ENCODE assay signal across 8 cellular contexts in the genomic region with DNA sequence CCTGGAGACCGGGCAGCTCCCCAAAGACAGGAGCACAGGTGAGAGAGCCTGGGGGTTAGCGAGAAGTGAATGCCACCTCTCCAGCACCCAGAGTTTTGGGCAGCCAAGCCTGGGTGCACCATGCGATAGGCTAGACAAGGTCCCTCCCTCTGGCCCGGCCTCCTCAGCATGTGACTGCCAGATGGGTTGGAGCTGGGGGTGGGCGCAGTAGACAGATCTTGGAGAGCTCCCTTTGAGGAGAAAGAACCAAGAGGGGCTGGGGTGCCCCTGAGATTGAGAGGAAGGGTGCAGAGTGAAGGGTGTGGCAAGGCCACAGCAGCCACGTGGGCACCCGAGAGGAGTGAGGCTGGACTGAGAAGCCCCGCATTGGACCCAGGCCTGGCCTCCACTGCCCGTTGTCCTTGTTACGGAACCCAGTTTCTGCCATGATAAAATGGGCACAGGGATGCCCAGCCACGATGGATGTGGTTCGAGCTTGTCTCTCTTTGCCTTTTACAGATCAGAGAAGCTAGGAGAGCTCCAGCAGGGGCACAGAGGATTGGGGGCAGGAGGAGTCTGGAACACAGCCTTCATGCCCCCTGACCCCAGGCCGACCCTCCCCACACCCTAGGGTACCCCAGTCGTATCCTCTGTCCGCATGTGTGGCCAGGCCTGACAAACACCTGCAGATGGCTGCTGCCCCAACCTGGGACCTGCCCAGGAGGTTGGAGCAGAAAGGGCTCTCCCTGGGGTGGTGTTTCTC. TPM values are rescaled to one million over a fixed set of nuclear protein-coding genes. Genes with fewer than 3 reads are reported as not detected.
A peak's percentile ranks its signal among the peaks of the same experiment; 100 is the strongest.
DNase-seq lines count a peak whose midpoint lies in the region; TF ChIP-seq lines count a peak whose summit lies in the region.

No MANE protein-coding gene starts in this region.

- H3K9ac ChIP-seq in OCI-LY1 (ENCODE audit: low read length), result peak overlapping the region; percentile 77; the same call in 1 of the 2 replicates
- H3K9ac ChIP-seq in duodenal mucosa (ENCODE audit: low read depth in 1 of 2, low read length in 2 of 2), result peak overlapping the region; percentile 77 to 95

- no peak for DNase-seq in CD8-positive, alpha-beta memory T cell
- DNase-seq in osteocyte (ENCODE audit: extremely low spot score, unreplicated experiment) (no peak), midbrain (lab: John Stamatoyannopoulos, UW) (no peak), germinal center (ENCODE audit: low spot score) (no peak), iPS-NIHi7 (ENCODE audit: extremely low spot score) (no peak)
- no peak for DNase-seq in activated CD4-positive, CD25-positive, alpha-beta regulatory T cell treated with anti-CD3 and anti-CD28 coated beads, Interleukin-2, amount 50 U/mL, for 72 hours

- peak overlapping the region; percentile 93 for H3K27ac ChIP-seq in CD8-positive, alpha-beta memory T cell (ENCODE audit: low read depth, low read length)
- H3K27ac ChIP-seq in OCI-LY1 (ENCODE audit: low read depth, low read length, poor library complexity, severe bottlenecking), result no peak overlapping the region
- H3K27ac ChIP-seq in duodenal mucosa (ENCODE audit: low read depth, low read length), result peak overlapping the region; percentile 99

- peak overlapping the region; percentile 77 to 93 (median 85) for H3K4me3 Mint-ChIP-seq in CD8-positive, alpha-beta memory T cell
- H3K4me3 Mint-ChIP-seq in osteocyte (ENCODE audit: unreplicated experiment), result peak overlapping the region; percentile 81

- H3K4me2 ChIP-seq in OCI-LY1 (ENCODE audit: low read length), result peak overlapping the region; percentile 81

- no peaks in the 10 kb centered on the region for H3K27me3 ChIP-seq in CD8-positive, alpha-beta memory T cell (ENCODE audit: insufficient read depth, low read length, poor library complexity, severe bottlenecking)
- H3K27me3 ChIP-seq in OCI-LY1 (ENCODE audit: insufficient read depth, low read length), result no peaks in the 10 kb centered on the region
- peaks cover 0 to 4% of the 10 kb centered on the region in 2 donors for H3K27me3 ChIP-seq in duodenal mucosa (ENCODE audit: control insufficient read depth in 1 of 2, insufficient read depth in 2 of 2, low read length in 2 of 2)

- no peaks in the 10 kb centered on the region for H3K27me3 Mint-ChIP-seq in CD8-positive, alpha-beta memory T cell
- H3K27me3 Mint-ChIP-seq in osteocyte (ENCODE audit: unreplicated experiment), result peaks cover 6% of the 10 kb centered on the region

- no peak overlapping the region for H2AFZ ChIP-seq in OCI-LY1 (ENCODE audit: low read length)

- peak overlapping the region in 6 of 8 donors; percentile 50 to 96 (median 81) for H3K27ac Mint-ChIP-seq in CD8-positive, alpha-beta memory T cell
- H3K27ac Mint-ChIP-seq in osteocyte (ENCODE audit: unreplicated experiment), result no peak overlapping the region

- POLR2A ChIA-PET in CD8-positive, alpha-beta memory T cell (lab: Charles Lee), result interaction anchor here (1.1 to 2.1 kb wide), 2 partner anchors 13 to 14 kb away, joined by 3 to 5 read pairs; no protein-coding TSS in a partner anchor

- CTCF ChIA-PET in CD8-positive, alpha-beta memory T cell (lab: Charles Lee), result interaction anchor here (0.6 to 2.2 kb wide), 13 partner anchors 9 to 274 kb away, joined by 3 to 14 read pairs (median 4); a partner anchor contains a TSS

- TF ChIP-seq CTCF in OCI-LY1 (IDR thresholded peaks at IDR 0.05; ENCODE audit: low read length) (no peak), osteocyte (IDR thresholded peaks at IDR 0.05) (no peak)

- H3K79me2 ChIP-seq in OCI-LY1 (ENCODE audit: insufficient read depth, low read length), result no peaks in the 10 kb centered on the region

- peaks cover 26% of the 10 kb centered on the region for H3K4me1 ChIP-seq in CD8-positive, alpha-beta memory T cell (ENCODE audit: insufficient read depth, low read length)
- H3K4me1 ChIP-seq in OCI-LY1 (ENCODE audit: insufficient read depth, low read length, severe bottlenecking) (peaks cover 36% of the 10 kb centered on the region), duodenal mucosa (ENCODE audit: control insufficient read depth in 1 of 2, insufficient read depth in 2 of 2, low read length in 2 of 2) (peaks cover 27 to 49% of the 10 kb centered on the region in 2 donors)

- H3K36me3 Mint-ChIP-seq in CD8-positive, alpha-beta memory T cell, result peaks cover 0 to 9% (median 2%) of the 10 kb centered on the region in 3 donors
- no peaks in the 10 kb centered on the region for H3K36me3 Mint-ChIP-seq in osteocyte (ENCODE audit: unreplicated experiment)

- peaks cover 17 to 34% (median 29%) of the 10 kb centered on the region in 3 donors for H3K4me1 Mint-ChIP-seq in CD8-positive, alpha-beta memory T cell
- H3K4me1 Mint-ChIP-seq in osteocyte (ENCODE audit: unreplicated experiment), result peaks cover 31% of the 10 kb centered on the region

- H3K9me2 ChIP-seq in OCI-LY1 (ENCODE audit: low read depth, low read length), result no peaks in the 10 kb centered on the region

- H3K9me3 ChIP-seq in CD8-positive, alpha-beta memory T cell (ENCODE audit: low read length), result no peaks in the 10 kb centered on the region
- H3K9me3 ChIP-seq in OCI-LY1 (ENCODE audit: low read length) (no peaks in the 10 kb centered on the region), duodenal mucosa (ENCODE audit: control insufficient read depth in 1 of 2, low read length in 2 of 2) (no peaks in the 10 kb centered on the region)

- H3K36me3 ChIP-seq in CD8-positive, alpha-beta memory T cell (ENCODE audit: insufficient read depth, low read length), result no peaks in the 10 kb centered on the region
- H3K36me3 ChIP-seq in OCI-LY1 (ENCODE audit: insufficient read depth, low read length) (peaks cover 10% of the 10 kb centered on the region), duodenal mucosa (ENCODE audit: control insufficient read depth in 1 of 2, insufficient read depth in 2 of 2, low read length in 2 of 2) (no peaks in the 10 kb centered on the region)

- H3K9me3 Mint-ChIP-seq in CD8-positive, alpha-beta memory T cell, result no peaks in the 10 kb centered on the region
- no peaks in the 10 kb centered on the region for H3K9me3 Mint-ChIP-seq in osteocyte (ENCODE audit: unreplicated experiment)

- H3K4me3 ChIP-seq in CD8-positive, alpha-beta memory T cell (ENCODE audit: low read length), result peak overlapping the region; percentile 79
- H3K4me3 ChIP-seq in OCI-LY1 (ENCODE audit: low read depth, low read length, poor library complexity, severe bottlenecking) (peak overlapping the region; percentile 81), duodenal mucosa (ENCODE audit: low read depth in 1 of 2, low read length in 2 of 2) (peak overlapping the region; percentile 66 to 84)

- H3F3A ChIP-seq in OCI-LY1 (ENCODE audit: insufficient read depth, low read length), result no peaks in the 10 kb centered on the region

- H4K20me1 ChIP-seq in OCI-LY1 (ENCODE audit: insufficient read depth, low read length), result no peaks in the 10 kb centered on the region

RNA-seq across cellular contexts. Expression of a gene that starts 1.3 kb away (rescaled TPM):
- 10 to 100 TPM; 50.1 to 50.6 TPM for total RNA-seq in CD8-positive, alpha-beta memory T cell
- polyA plus RNA-seq in CD8-positive, alpha-beta memory T cell, result 37.8 TPM
- 29.2 and 36.0 TPM in 2 replicates for total RNA-seq in osteocyte

RNA-seq across cellular contexts. Expression of a gene that starts 3.6 kb away (rescaled TPM):
- under 1 TPM in 1 of 2 experiments, not detected in 1; 0.73 TPM for total RNA-seq in CD8-positive, alpha-beta memory T cell
- polyA plus RNA-seq in CD8-positive, alpha-beta memory T cell, result 0.26 TPM
- total RNA-seq in osteocyte, result 0.89 and 0.94 TPM in 2 replicates

RNA-seq across cellular contexts. Expression of a gene that starts 15.3 kb away (rescaled TPM):
- 100 to 1,000 TPM in 1 of 2 experiments, 10 to 100 TPM in 1; 98.2 to 106 TPM for total RNA-seq in CD8-positive, alpha-beta memory T cell
- 20.9 TPM for polyA plus RNA-seq in CD8-positive, alpha-beta memory T cell
- 82.2 and 84.7 TPM in 2 replicates for total RNA-seq in osteocyte

RNA-seq across cellular contexts. Expression of a gene that starts 28.2 kb away (rescaled TPM):
- not detected for total RNA-seq in CD8-positive, alpha-beta memory T cell
- not detected for polyA plus RNA-seq in CD8-positive, alpha-beta memory T cell
- total RNA-seq in osteocyte, result not detected in 2 replicates

RNA-seq across cellular contexts. Expression of a gene that starts 34.4 kb away (rescaled TPM):
- not detected for total RNA-seq in CD8-positive, alpha-beta memory T cell
- polyA plus RNA-seq in CD8-positive, alpha-beta memory T cell, result not detected
- not detected in 2 replicates for total RNA-seq in osteocyte
